ENCODE assay signal across 1 cellular context in genomic region chr3:15527031-15527459, GRCh38.
TF ChIP-seq lines count a peak whose summit lies in the region.

No MANE protein-coding gene starts in this region.

TF ChIP-seq in WTC11, 78 proteins besides CTCF, POLR2A, EP300 and RAD21 (continued from another document):
- no peak for TF ChIP-seq ZNF416 (CRISPR knock-in tag; IDR thresholded peaks at IDR 0.05)
- TF ChIP-seq SMAD3 (CRISPR knock-in tag; IDR thresholded peaks at IDR 0.05; ENCODE audit: borderline replicate concordance), result no peak
- no peak for TF ChIP-seq ATF3 (CRISPR knock-in tag; conservative IDR thresholded peaks at IDR 0.05)
- TF ChIP-seq RELA (CRISPR knock-in tag; IDR thresholded peaks at IDR 0.05; ENCODE audit: borderline replicate concordance), result no peak
- TF ChIP-seq PREB (CRISPR knock-in tag; IDR thresholded peaks at IDR 0.05; ENCODE audit: borderline replicate concordance), result no peak
- no peak for TF ChIP-seq ZNF425 (CRISPR knock-in tag; conservative IDR thresholded peaks at IDR 0.05)
